In the genomic region with DNA sequence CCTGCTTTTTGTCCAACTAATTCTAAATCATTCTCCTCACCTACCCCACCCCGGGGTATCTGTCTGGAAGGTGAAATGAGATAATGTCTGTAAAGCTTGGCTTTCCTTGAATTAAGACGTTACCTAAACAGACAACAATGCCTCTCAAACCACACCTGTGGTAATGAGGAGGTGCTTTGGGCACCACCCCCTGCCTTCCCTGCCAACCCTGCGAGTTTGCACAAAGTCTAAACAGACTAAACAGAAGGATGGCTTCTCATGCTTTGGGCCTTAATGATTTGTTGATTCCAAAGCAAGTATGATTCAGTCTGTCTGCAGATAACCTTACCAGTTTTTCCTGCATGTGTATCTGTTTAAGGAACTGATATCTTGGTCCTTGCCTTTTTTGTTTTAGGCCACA, we compare ENCODE assay signal across 24 cellular contexts.
DNase-seq lines count a peak whose midpoint lies in the region; ATAC-seq and TF ChIP-seq lines count a peak whose summit lies in the region.
"Had no signal": no experiment of that assay in that cellular context is flagged by ENCODE, and none has a peak within 500 bp of the region (broad histone marks: within the 10 kb centered on the region; RNA-seq: fewer than 3 reads in every experiment).

No MANE protein-coding gene starts in this region.

- no CpG with 5 or more reads among the region's 3 CpGs for WGBS in mesendoderm (ENCODE audit: extremely low coverage, insufficient coverage, low lambda C conversion rate)

- H4K8ac ChIP-seq in mesendoderm (ENCODE audit: low read depth, low read length) = no peak overlapping the region

- H3K56ac ChIP-seq in mesendoderm (ENCODE audit: low read length) = no peak overlapping the region

- H3K9ac ChIP-seq in mesendoderm (ENCODE audit: low read length) = no peak overlapping the region

- H3K18ac ChIP-seq in mesendoderm (ENCODE audit: low read length) = no peak overlapping the region

- DNase-seq in Daoy (ENCODE audit: low read depth) (peak; percentile 59), NCI-H69 (lab: John Stamatoyannopoulos, UW) (peak; percentile 62), epithelial cell of prostate (ENCODE audit: low read depth, low spot score) (peak; percentile 96), mesendoderm (peak; percentile 79), DMS79 (lab: John Stamatoyannopoulos, UW) (no peak)
- no peak for DNase-seq in stimulated activated CD4-positive, alpha-beta T cell treated with anti-CD3 and anti-CD28 coated beads, Interleukin-1b, Interleukin-23, amount 100 ng/mL, for 48 hours
- DNase-seq: activated CD4-positive, alpha-beta T cell treated with anti-CD3 and anti-CD28 coated beads for 4 hours; activated CD8-positive, alpha-beta memory T cell treated with anti-CD3 and anti-CD28 coated beads, Interleukin-2, amount 10 ng/mL, durations not matched to agents 7 days and 5 days; CD4-positive, alpha-beta memory T cell; DND-41; HCEC 1CT; Kasumi-1; left ventricle myocardium inferior; NCI-H1105; NCI-H2029 treated with DMSO at 0.1 percent for 48 hours; NCI-H526 treated with DMSO at 0.1 percent for 48 hours; SHP77; stimulated activated CD4-positive, alpha-beta T cell treated with anti-CD3 and anti-CD28 coated beads, Interleukin-2, amount 100 ng/mL, for 24 hours; stimulated activated naive CD4-positive, alpha-beta T cell; thyroid gland had no signal

- no peak overlapping the region for H2BK5ac ChIP-seq in mesendoderm (ENCODE audit: low read length)

- no peak overlapping the region for H2BK15ac ChIP-seq in mesendoderm (replicated peaks; ENCODE audit: low read depth)

- no peaks in the 10 kb centered on the region for H3K27me3 ChIP-seq in mesendoderm (ENCODE audit: insufficient read depth, low read length, poor library complexity)
- H3K27me3 ChIP-seq: gastroesophageal sphincter, thyroid gland had no signal

- H3K4me2 ChIP-seq in mesendoderm (ENCODE audit: low read length) = no peak overlapping the region

- no peak overlapping the region for H2AK5ac ChIP-seq in mesendoderm (ENCODE audit: low read length)

- H3K27ac ChIP-seq in epithelial cell of prostate (peak overlapping the region; percentile 80), mesendoderm (ENCODE audit: low read depth, low read length) (no peak overlapping the region)
- H3K27ac ChIP-seq: gastroesophageal sphincter, left ventricle myocardium inferior, thyroid gland had no signal

- H4K5ac ChIP-seq in mesendoderm (ENCODE audit: low read length) = no peak overlapping the region

- no peaks in the 10 kb centered on the region for H3K36me3 ChIP-seq in mesendoderm (ENCODE audit: control insufficient read depth, insufficient read depth, low read length)
- H3K36me3 ChIP-seq: gastroesophageal sphincter, left ventricle myocardium inferior, thyroid gland had no signal

- H3K79me2 ChIP-seq in mesendoderm (ENCODE audit: control insufficient read depth, insufficient read depth, low read length) = no peaks in the 10 kb centered on the region

- ATAC-seq in GM21619 (IDR thresholded peaks at IDR 0.05; ENCODE audit: unreplicated experiment) = no peak
- ATAC-seq in SK-N-SH treated with all-trans-retinoic acid at 6 μM for 48 hours = no peak
- ATAC-seq: activated CD8-positive, alpha-beta memory T cell treated with anti-CD3 and anti-CD28 coated beads, Interleukin-2, amount 10 ng/mL, durations not matched to agents 7 days and 5 days; activated T-helper 17 cell treated with anti-CD3 and anti-CD28 coated beads, Interleukin-2, amount 50 U/mL, for 72 hours; gastroesophageal sphincter had no signal

- no peak overlapping the region for H3K23ac ChIP-seq in mesendoderm (ENCODE audit: low read length)

- no peak overlapping the region for H3K4me3 ChIP-seq in mesendoderm (ENCODE audit: low read length)
- H3K4me3 ChIP-seq: gastroesophageal sphincter, left ventricle myocardium inferior, thyroid gland had no signal

- no peak overlapping the region for H2BK120ac ChIP-seq in mesendoderm (ENCODE audit: low read depth, low read length)

- no peaks in the 10 kb centered on the region for H3K79me1 ChIP-seq in mesendoderm (ENCODE audit: low read length)

- no peaks in the 10 kb centered on the region for H3K4me1 ChIP-seq in mesendoderm (ENCODE audit: control insufficient read depth, low read depth, low read length)
- H3K4me1 ChIP-seq: gastroesophageal sphincter, left ventricle myocardium inferior, thyroid gland had no signal

- H3K4ac ChIP-seq in mesendoderm (ENCODE audit: low read depth, low read length) = no peak overlapping the region

TF ChIP-seq in SK-N-SH treated with all-trans-retinoic acid at 6 μM for 48 hours, 23 proteins besides CTCF, POLR2A, EP300 and RAD21:
- TF ChIP-seq RARB (CRISPR knock-in tag; IDR thresholded peaks at IDR 0.05) (no peak), ARNTL (CRISPR knock-in tag; IDR thresholded peaks at IDR 0.05; ENCODE audit: borderline replicate concordance, low read depth) (no peak), CSDC2 (CRISPR knock-in tag; IDR thresholded peaks at IDR 0.05) (no peak)
- TF ChIP-seq, protein P1, sequence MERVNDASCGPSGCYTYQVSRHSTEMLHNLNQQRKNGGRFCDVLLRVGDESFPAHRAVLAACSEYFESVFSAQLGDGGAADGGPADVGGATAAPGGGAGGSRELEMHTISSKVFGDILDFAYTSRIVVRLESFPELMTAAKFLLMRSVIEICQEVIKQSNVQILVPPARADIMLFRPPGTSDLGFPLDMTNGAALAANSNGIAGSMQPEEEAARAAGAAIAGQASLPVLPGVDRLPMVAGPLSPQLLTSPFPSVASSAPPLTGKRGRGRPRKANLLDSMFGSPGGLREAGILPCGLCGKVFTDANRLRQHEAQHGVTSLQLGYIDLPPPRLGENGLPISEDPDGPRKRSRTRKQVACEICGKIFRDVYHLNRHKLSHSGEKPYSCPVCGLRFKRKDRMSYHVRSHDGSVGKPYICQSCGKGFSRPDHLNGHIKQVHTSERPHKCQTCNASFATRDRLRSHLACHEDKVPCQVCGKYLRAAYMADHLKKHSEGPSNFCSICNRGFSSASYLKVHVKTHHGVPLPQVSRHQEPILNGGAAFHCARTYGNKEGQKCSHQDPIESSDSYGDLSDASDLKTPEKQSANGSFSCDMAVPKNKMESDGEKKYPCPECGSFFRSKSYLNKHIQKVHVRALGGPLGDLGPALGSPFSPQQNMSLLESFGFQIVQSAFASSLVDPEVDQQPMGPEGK (CRISPR knock-in tag; IDR thresholded peaks at IDR 0.05; ENCODE audit: borderline replicate concordance) = no peak

Comparison
In these comparisons a context has a peak if more than half of its experiments do, and no peak if none do; other contexts are left out.
1. DNase-seq: peak in Daoy (single experiment), NCI-H69 (single experiment), epithelial cell of prostate (single experiment) and mesendoderm (single experiment); none in stimulated activated CD4-positive, alpha-beta T cell treated with anti-CD3 and anti-CD28 coated beads, Interleukin-1b, Interleukin-23, amount 100 ng/mL, for 48 hours (single experiment) and DMS79 (single experiment).